In the genomic region with DNA sequence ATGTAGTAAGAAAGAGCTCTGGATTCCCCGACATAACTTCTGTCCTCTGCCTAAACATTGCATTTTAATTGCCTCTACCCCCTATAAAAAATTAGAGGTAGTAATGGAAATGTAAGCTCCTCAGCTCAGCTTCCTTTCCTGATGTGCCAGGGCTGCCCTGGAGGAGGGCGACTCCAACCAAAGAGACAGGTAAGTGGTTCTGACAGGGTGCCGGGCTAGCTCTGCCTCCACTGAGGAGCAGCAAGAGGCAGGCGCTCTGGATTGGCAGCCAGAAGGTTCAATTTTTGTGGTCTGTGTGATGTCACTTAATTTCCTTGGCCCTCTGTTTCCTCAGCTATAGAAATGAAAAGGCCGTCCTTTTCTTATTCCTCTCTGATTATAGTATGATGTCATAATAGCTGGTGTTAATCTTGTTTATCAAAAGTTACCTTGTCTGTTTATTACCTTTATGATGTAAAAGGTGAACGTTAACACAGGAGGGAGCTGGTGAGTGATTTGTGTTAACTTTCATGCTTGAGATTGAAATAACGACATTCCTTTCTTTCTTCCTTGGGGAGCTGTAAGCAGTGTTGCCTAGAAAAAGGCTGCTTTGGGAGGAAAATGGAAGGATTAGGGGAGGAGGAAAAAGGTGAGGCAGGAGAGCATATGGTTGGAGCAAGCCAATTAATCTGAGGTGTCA, we compare ENCODE assay signal across 1 cellular context.
TF ChIP-seq lines count a peak whose summit lies in the region.

No MANE protein-coding gene starts in this region.

TF ChIP-seq in SK-N-SH treated with all-trans-retinoic acid at 6 μM for 48 hours, 23 proteins besides CTCF, POLR2A, EP300 and RAD21 (continued from another document):
- TF ChIP-seq, protein P1, sequence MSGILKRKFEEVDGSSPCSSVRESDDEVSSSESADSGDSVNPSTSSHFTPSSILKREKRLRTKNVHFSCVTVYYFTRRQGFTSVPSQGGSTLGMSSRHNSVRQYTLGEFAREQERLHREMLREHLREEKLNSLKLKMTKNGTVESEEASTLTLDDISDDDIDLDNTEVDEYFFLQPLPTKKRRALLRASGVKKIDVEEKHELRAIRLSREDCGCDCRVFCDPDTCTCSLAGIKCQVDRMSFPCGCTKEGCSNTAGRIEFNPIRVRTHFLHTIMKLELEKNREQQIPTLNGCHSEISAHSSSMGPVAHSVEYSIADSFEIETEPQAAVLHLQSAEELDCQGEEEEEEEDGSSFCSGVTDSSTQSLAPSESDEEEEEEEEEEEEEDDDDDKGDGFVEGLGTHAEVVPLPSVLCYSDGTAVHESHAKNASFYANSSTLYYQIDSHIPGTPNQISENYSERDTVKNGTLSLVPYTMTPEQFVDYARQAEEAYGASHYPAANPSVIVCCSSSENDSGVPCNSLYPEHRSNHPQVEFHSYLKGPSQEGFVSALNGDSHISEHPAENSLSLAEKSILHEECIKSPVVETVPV (CRISPR knock-in tag; IDR thresholded peaks at IDR 0.05), result no peak
- TF ChIP-seq, protein P2, sequence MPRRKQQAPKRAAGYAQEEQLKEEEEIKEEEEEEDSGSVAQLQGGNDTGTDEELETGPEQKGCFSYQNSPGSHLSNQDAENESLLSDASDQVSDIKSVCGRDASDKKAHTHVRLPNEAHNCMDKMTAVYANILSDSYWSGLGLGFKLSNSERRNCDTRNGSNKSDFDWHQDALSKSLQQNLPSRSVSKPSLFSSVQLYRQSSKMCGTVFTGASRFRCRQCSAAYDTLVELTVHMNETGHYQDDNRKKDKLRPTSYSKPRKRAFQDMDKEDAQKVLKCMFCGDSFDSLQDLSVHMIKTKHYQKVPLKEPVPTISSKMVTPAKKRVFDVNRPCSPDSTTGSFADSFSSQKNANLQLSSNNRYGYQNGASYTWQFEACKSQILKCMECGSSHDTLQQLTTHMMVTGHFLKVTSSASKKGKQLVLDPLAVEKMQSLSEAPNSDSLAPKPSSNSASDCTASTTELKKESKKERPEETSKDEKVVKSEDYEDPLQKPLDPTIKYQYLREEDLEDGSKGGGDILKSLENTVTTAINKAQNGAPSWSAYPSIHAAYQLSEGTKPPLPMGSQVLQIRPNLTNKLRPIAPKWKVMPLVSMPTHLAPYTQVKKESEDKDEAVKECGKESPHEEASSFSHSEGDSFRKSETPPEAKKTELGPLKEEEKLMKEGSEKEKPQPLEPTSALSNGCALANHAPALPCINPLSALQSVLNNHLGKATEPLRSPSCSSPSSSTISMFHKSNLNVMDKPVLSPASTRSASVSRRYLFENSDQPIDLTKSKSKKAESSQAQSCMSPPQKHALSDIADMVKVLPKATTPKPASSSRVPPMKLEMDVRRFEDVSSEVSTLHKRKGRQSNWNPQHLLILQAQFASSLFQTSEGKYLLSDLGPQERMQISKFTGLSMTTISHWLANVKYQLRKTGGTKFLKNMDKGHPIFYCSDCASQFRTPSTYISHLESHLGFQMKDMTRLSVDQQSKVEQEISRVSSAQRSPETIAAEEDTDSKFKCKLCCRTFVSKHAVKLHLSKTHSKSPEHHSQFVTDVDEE (CRISPR knock-in tag; IDR thresholded peaks at IDR 0.05), result no peak
